ENCODE assay signal across 22 cellular contexts in the genomic region with DNA sequence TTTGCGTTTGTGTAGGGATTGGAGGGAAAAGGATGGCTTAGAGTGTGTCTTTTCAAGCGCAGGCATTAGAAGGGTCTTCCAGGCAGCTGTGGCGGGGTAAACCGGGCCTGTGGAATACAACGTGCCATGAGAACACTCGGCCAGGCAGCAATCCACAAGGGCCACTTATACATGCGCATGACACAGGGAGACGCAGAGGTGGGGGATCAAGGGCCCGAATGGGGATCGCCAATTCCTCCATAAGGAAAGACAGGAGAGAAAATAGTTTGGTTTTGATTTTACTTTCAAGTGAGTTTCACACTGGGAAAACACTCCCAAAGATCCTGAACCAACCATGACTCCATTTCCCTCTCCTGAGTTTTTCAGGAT.
"Had no signal": no experiment of that assay in that cellular context is flagged by ENCODE, and none has a peak within 500 bp of the region (broad histone marks: within the 10 kb centered on the region; RNA-seq: fewer than 3 reads in every experiment).

No MANE protein-coding gene starts in this region.

- H3K4me3 ChIP-seq: esophagus muscularis mucosa, left lung, mucosa of descending colon, tibial artery, vagina had no signal

- H3K27me3 ChIP-seq: esophagus muscularis mucosa, left lung, tibial artery, vagina had no signal

- H3K4me1 ChIP-seq: tibial artery had no signal

- H3K9me3 Mint-ChIP-seq: activated naive CD8-positive, alpha-beta T cell treated with anti-CD3 and anti-CD28 coated beads for 36 hours; central memory CD8-positive, alpha-beta T cell; effector memory CD8-positive, alpha-beta T cell; nephron progenitor cell had no signal

- DNase-seq: activated CD4-positive, alpha-beta T cell treated with anti-CD3 and anti-CD28 coated beads for 36 hours; activated CD4-positive, alpha-beta T cell treated with anti-CD3 and anti-CD28 coated beads, Interleukin-2, amount 50 U/mL, for 4 hours; activated CD8-positive, alpha-beta memory T cell treated with anti-CD3 and anti-CD28 coated beads, Interleukin-2, amount 50 U/mL, for 48 hours; activated naive CD4-positive, alpha-beta T cell treated with Interleukin-2 at 50 U/mL for 16 hours; activated naive CD8-positive, alpha-beta T cell treated with anti-CD3 and anti-CD28 coated beads for 36 hours; activated T-cell treated with anti-CD3 and anti-CD28 coated beads, Interleukin-2, amount 50 U/mL, for 48 hours; effector memory CD8-positive, alpha-beta T cell; left lung; mucosa of descending colon; nephron progenitor cell; nucleus accumbens; retina; stimulated activated CD4-positive, alpha-beta T cell treated with anti-CD3 and anti-CD28 coated beads, Interleukin-4, amount 100 ng/mL, for 24 hours; stimulated activated naive CD8-positive, alpha-beta T cell treated with anti-CD3 and anti-CD28 coated beads, Interleukin-15, Interleukin-2, amounts not matched to agents 100 U/mL and 50 U/mL, for 24 hours; substantia nigra; T-helper 9 cell; tibial artery had no signal

- H3K36me3 ChIP-seq: esophagus muscularis mucosa, left lung, tibial artery, vagina had no signal

- H3K36me3 Mint-ChIP-seq: activated naive CD8-positive, alpha-beta T cell treated with anti-CD3 and anti-CD28 coated beads for 36 hours had no signal

- H3K27ac ChIP-seq: tibial artery, vagina had no signal

- ATAC-seq: activated CD4-positive, alpha-beta T cell treated with anti-CD3 and anti-CD28 coated beads for 36 hours; effector memory CD8-positive, alpha-beta T cell; left lung; mucosa of descending colon; stimulated activated naive CD8-positive, alpha-beta T cell treated with anti-CD3 and anti-CD28 coated beads, Interleukin-15, Interleukin-2, amounts not matched to agents 100 U/mL and 50 U/mL, for 24 hours had no signal

- H3K27ac Mint-ChIP-seq: activated CD4-positive, alpha-beta T cell treated with anti-CD3 and anti-CD28 coated beads for 36 hours; activated naive CD8-positive, alpha-beta T cell treated with anti-CD3 and anti-CD28 coated beads for 36 hours; effector memory CD8-positive, alpha-beta T cell; memory B cell; progenitor cell of endocrine pancreas had no signal

- H3K27me3 Mint-ChIP-seq: activated CD4-positive, alpha-beta T cell treated with anti-CD3 and anti-CD28 coated beads for 36 hours had no signal

- H3K4me1 Mint-ChIP-seq: activated CD4-positive, alpha-beta T cell treated with anti-CD3 and anti-CD28 coated beads for 36 hours; activated naive CD8-positive, alpha-beta T cell treated with anti-CD3 and anti-CD28 coated beads for 36 hours; central memory CD8-positive, alpha-beta T cell had no signal

- H3K4me3 Mint-ChIP-seq: activated CD4-positive, alpha-beta T cell treated with anti-CD3 and anti-CD28 coated beads for 36 hours; activated naive CD8-positive, alpha-beta T cell treated with anti-CD3 and anti-CD28 coated beads for 36 hours; central memory CD8-positive, alpha-beta T cell; effector memory CD8-positive, alpha-beta T cell; memory B cell had no signal

- H3K9me3 ChIP-seq: esophagus muscularis mucosa, left lung, mucosa of descending colon, tibial artery, vagina had no signal
